In the genomic region with DNA sequence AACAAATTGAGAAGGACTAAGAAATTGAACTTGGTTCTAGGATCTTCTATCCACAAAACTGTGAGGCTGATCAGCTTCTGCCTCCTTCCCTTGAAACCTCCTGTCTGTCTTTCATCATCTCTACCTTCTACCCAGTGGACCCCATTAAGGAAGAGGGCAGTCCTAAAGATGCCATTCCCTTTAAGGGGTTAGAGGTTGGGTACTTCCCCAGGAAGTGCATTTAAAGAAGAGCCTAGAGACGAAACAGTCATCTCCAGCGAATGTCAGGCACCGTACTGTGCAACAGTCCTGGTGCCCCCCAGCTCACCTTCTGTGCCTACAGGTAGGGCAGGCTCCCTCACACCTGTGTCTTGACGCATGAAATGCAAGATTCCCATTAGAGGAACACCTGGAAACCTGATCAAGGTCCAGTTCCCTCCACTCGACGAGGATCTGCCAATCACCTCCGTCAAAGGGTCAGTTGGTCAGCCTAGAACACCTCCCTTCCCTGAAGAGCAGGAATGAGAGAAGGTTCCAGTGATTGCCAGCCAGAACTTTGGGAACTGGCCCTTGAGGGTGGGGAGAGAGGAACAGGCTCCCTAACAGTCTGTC, we compare ENCODE assay signal across 19 cellular contexts. TPM values are rescaled to one million over a fixed set of nuclear protein-coding genes. Genes with fewer than 3 reads are reported as not detected.
"Had no signal": no experiment of that assay in that cellular context is flagged by ENCODE, and none has a peak within 500 bp of the region (broad histone marks: within the 10 kb centered on the region; RNA-seq: fewer than 3 reads in every experiment).

No MANE protein-coding gene starts in this region.

- H3K4me3 Mint-ChIP-seq: central memory CD8-positive, alpha-beta T cell; effector memory CD8-positive, alpha-beta T cell; immature natural killer cell; naive thymus-derived CD4-positive, alpha-beta T cell; nephron progenitor cell had no signal

- ATAC-seq: effector memory CD8-positive, alpha-beta T cell; gastroesophageal sphincter; left colon; naive thymus-derived CD4-positive, alpha-beta T cell had no signal

- H3K9me3 Mint-ChIP-seq: central memory CD8-positive, alpha-beta T cell had no signal

- H3K36me3 Mint-ChIP-seq: naive thymus-derived CD4-positive, alpha-beta T cell had no signal

- DNase-seq: effector memory CD8-positive, alpha-beta T cell; immature natural killer cell; kidney; left colon; mesendoderm; naive thymus-derived CD4-positive, alpha-beta T cell; nephron progenitor cell; posterior cingulate gyrus; sigmoid colon; stimulated activated CD4-positive, alpha-beta T cell treated with anti-CD3 and anti-CD28 coated beads, Interleukin-4, amount 100 ng/mL, for 4 hours; stimulated activated naive CD4-positive, alpha-beta T cell; thyroid gland; upper lobe of left lung had no signal

- H3K27ac Mint-ChIP-seq: immature natural killer cell; naive thymus-derived CD4-positive, alpha-beta T cell; nephron progenitor cell had no signal

- H3K4me1 Mint-ChIP-seq: central memory CD8-positive, alpha-beta T cell; nephron progenitor cell had no signal

RNA-seq across cellular contexts. Expression of a gene that starts 20.9 kb away (rescaled TPM):
- total RNA-seq: fibroblast of villous mesenchyme, lung microvascular endothelial cell, osteoblast, pulmonary artery endothelial cell had no signal
